In the genomic region with DNA sequence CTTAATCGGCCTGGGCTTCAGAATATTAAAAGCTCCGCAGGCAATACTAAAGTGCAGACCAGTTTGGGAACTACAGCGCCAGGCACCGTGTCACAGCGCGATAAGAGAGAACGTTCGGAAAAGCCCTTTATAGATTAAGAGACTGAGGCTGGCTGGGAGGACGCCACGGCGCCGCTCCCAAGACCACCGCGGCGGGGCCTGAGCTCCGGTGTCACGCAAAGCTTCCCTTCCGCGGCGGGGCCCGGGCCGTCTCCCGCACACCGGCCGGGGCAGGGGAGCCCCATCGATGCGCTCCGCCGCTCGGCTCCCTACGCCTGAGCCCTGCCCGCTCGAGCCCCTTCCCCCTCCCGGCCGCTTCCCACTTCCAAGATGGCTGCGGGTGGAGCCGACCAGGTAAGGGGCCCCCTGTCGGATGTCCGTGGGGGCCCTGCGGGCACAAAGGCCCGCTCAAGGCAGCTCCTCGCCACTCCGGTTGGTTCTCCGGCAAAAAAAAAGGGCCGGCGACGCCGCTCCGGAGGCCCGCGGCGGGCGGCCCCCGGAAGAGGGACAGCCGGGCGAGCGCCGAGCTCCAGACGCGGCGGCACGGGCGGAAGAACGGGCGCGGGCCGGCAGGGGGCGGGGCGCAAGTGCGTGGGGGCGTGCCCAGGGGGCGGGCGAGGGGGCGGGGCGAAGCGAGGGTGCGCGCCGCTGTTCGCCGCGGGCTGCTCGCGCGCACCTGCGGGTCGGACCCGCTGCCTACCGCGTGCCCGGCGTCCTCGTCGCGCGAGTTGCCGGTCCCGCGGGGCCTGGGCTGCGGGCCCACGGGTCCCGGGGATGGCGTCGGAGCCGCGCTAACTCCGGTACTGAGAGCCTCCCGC, we compare ENCODE assay signal across 8 cellular contexts. TPM values are rescaled to one million over a fixed set of nuclear protein-coding genes. Genes with fewer than 3 reads are reported as not detected.
DNase-seq lines count a peak whose midpoint lies in the region; ATAC-seq and TF ChIP-seq lines count a peak whose summit lies in the region.

A gene with protein sequence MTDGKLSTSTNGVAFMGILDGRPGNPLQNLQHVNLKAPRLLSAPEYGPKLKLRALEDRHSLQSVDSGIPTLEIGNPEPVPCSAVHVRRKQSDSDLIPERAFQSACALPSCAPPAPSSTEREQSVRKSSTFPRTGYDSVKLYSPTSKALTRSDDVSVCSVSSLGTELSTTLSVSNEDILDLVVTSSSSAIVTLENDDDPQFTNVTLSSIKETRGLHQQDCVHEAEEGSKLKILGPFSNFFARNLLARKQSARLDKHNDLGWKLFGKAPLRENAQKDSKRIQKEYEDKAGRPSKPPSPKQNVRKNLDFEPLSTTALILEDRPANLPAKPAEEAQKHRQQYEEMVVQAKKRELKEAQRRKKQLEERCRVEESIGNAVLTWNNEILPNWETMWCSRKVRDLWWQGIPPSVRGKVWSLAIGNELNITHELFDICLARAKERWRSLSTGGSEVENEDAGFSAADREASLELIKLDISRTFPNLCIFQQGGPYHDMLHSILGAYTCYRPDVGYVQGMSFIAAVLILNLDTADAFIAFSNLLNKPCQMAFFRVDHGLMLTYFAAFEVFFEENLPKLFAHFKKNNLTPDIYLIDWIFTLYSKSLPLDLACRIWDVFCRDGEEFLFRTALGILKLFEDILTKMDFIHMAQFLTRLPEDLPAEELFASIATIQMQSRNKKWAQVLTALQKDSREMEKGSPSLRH (plus strand): TSS at position 714 of the 857 bp plus-strand sequence. CDS start 13,564 bp downstream, outside the sequence.

- intact Hi-C loops in activated CD4-positive, alpha-beta T cell treated with anti-CD3 and anti-CD28 coated beads, Interleukin-2, amount 10 ng/mL, durations not matched to agents 24 days and 14 days (cut with micrococcal nuclease), result loop anchor here (1.0 to 5.0 kb wide), 5 partner anchors 8 to 159 kb away; a partner anchor contains a TSS
- intact Hi-C loops in left lung (cut with DNase I), result loop anchor here in 1 of 2 donors (10.0 kb wide), 2 partner anchors 85 to 165 kb away; no protein-coding TSS in a partner anchor

- peaks cover 47% of the 10 kb centered on the region for H3K4me1 Mint-ChIP-seq in activated CD4-positive, alpha-beta T cell treated with anti-CD3 and anti-CD28 coated beads, Interleukin-2, amount 10 ng/mL, durations not matched to agents 24 days and 14 days

- H3K27me3 ChIP-seq in left lung, result peaks cover 0 to 14% of the 10 kb centered on the region in 2 donors

- no peaks in the 10 kb centered on the region for H3K27me3 Mint-ChIP-seq in activated CD4-positive, alpha-beta T cell treated with anti-CD3 and anti-CD28 coated beads, Interleukin-2, amount 10 ng/mL, durations not matched to agents 24 days and 14 days

- no peak for DNase-seq in AG09309 (ENCODE audit: low read depth)
- DNase-seq in NCI-H345 treated with DMSO at 0.1 percent for 48 hours (lab: John Stamatoyannopoulos, UW; ENCODE audit: unreplicated experiment), result peak; percentile 35
- DNase-seq in activated CD4-positive, alpha-beta T cell treated with anti-CD3 and anti-CD28 coated beads, Interleukin-2, amount 10 ng/mL, durations not matched to agents 24 days and 14 days, result peak; percentile 95
- DNase-seq in coronary artery (ENCODE audit: low spot score), result peak; percentile 92
- DNase-seq in left lung, result peak; percentile 90 to 97
- peak; percentile 77 to 89 for DNase-seq in stimulated activated CD4-positive, alpha-beta T cell treated with anti-CD3 and anti-CD28 coated beads, Interleukin-2, amount 100 ng/mL, for 48 hours

- TF ChIP-seq CTCF in AG09309 (IDR thresholded peaks at IDR 0.05; ENCODE audit: control insufficient read depth, insufficient read depth, low read depth, low read length, missing control alignments) (peak; percentile 6), coronary artery (IDR thresholded peaks at IDR 0.05) (no peak), left lung (IDR thresholded peaks at IDR 0.05) (peak in 1 of 2 donors; percentile 13)

- H3K9me3 ChIP-seq in left lung, result no peaks in the 10 kb centered on the region

- no peaks in the 10 kb centered on the region for H3K9me3 Mint-ChIP-seq in activated CD4-positive, alpha-beta T cell treated with anti-CD3 and anti-CD28 coated beads, Interleukin-2, amount 10 ng/mL, durations not matched to agents 24 days and 14 days

- H3K27ac ChIP-seq in coronary artery (peak within 1 kb of the TSS; percentile 92 to 97), left lung (peak within 1 kb of the TSS; percentile 96 to 99)

- H3K36me3 ChIP-seq in left lung, result no peaks in the 10 kb centered on the region

- H3K36me3 Mint-ChIP-seq in activated CD4-positive, alpha-beta T cell treated with anti-CD3 and anti-CD28 coated beads, Interleukin-2, amount 10 ng/mL, durations not matched to agents 24 days and 14 days (ENCODE audit: low read depth), result peaks cover 2% of the 10 kb centered on the region

- H3K27ac Mint-ChIP-seq in activated CD4-positive, alpha-beta T cell treated with anti-CD3 and anti-CD28 coated beads, Interleukin-2, amount 10 ng/mL, durations not matched to agents 24 days and 14 days, result peak within 1 kb of the TSS; percentile 95

- peaks cover 13 to 58% of the 10 kb centered on the region in 2 donors for H3K4me1 ChIP-seq in left lung

- peak within 1 kb of the TSS; percentile 96 for H3K4me3 Mint-ChIP-seq in activated CD4-positive, alpha-beta T cell treated with anti-CD3 and anti-CD28 coated beads, Interleukin-2, amount 10 ng/mL, durations not matched to agents 24 days and 14 days

- peak within 1 kb of the TSS; percentile 67 for H3K4me3 ChIP-seq in AG09309 (ENCODE audit: control insufficient read depth, low read depth, low read length)
- H3K4me3 ChIP-seq in coronary artery, result peak within 1 kb of the TSS; percentile 78
- peak within 1 kb of the TSS; percentile 80 to 83 for H3K4me3 ChIP-seq in left lung

- ATAC-seq in GM18909 (IDR thresholded peaks at IDR 0.05; ENCODE audit: poor library complexity, unreplicated experiment) (peak; percentile 88), HG03159 (IDR thresholded peaks at IDR 0.05; ENCODE audit: unreplicated experiment) (peak; percentile 83), left lung (peak; percentile 96)

RNA-seq across cellular contexts. Expression of the gene that starts here (rescaled TPM):
- total RNA-seq in activated CD4-positive, alpha-beta T cell treated with anti-CD3 and anti-CD28 coated beads, Interleukin-2, amount 10 ng/mL, durations not matched to agents 24 days and 14 days, result 47.2 and 47.3 TPM in 2 replicates
- total RNA-seq in left lung, result 10 to 100 TPM; 45.6 to 73.4 TPM
